Comparison of ENCODE assay signal across 2 cellular contexts in genomic region chr3:128353991-128354687, GRCh38.
TF ChIP-seq lines count a peak whose summit lies in the region.

No MANE protein-coding gene starts in this region.

TF ChIP-seq in PFSK-1, 5 proteins besides CTCF, POLR2A, EP300 and RAD21 (continued from another document):
- TF ChIP-seq REST (IDR thresholded peaks at IDR 0.05; ENCODE audit: insufficient read depth in 1 of 2, low read depth in 2 of 2, low read length in 2 of 2) (no peak), FOXP2 (optimal IDR thresholded peaks at IDR 0.05; ENCODE audit: borderline replicate concordance, extremely low read depth, extremely low read length, insufficient read depth) (no peak), SIN3A (IDR thresholded peaks at IDR 0.05; ENCODE audit: borderline replicate concordance, insufficient read depth, low read length) (no peak), TAF1 (IDR thresholded peaks at IDR 0.05; ENCODE audit: borderline replicate concordance, insufficient read depth, low read length) (peak; percentile 17; the same call in 1 of the 2 replicates)

TF ChIP-seq in H1, 55 proteins besides CTCF, POLR2A, EP300 and RAD21 (continued from another document):
- TF ChIP-seq ATF2 (IDR thresholded peaks at IDR 0.05; ENCODE audit: low read length) (no peak), TCF12 (IDR thresholded peaks at IDR 0.05; ENCODE audit: low read depth, low read length) (no peak), SIX5 (IDR thresholded peaks at IDR 0.05; ENCODE audit: low read depth, low read length) (no peak), ATF3 (IDR thresholded peaks at IDR 0.05; ENCODE audit: insufficient read depth, low read depth, low read length) (no peak), JUN (IDR thresholded peaks at IDR 0.05; ENCODE audit: low read depth, low read length) (no peak), PHF8 (conservative IDR thresholded peaks at IDR 0.05; ENCODE audit: low read depth, low read length) (no peak), YY1 (IDR thresholded peaks at IDR 0.05; ENCODE audit: low read depth, low read length) (no peak), BACH1 (IDR thresholded peaks at IDR 0.05; ENCODE audit: low read length) (no peak), SRF (IDR thresholded peaks at IDR 0.05; ENCODE audit: low read depth, low read length) (no peak), POLR2AphosphoS5 (IDR thresholded peaks at IDR 0.05; ENCODE audit: low read depth, low read length) (no peak), EZH2 (IDR thresholded peaks at IDR 0.05; ENCODE audit: low read depth, low read length, severe bottlenecking) (no peak), GTF2F1 (IDR thresholded peaks at IDR 0.05; ENCODE audit: borderline replicate concordance, low read depth, low read length) (no peak)
